Comparison of ENCODE assay signal across 9 cellular contexts in the genomic region with DNA sequence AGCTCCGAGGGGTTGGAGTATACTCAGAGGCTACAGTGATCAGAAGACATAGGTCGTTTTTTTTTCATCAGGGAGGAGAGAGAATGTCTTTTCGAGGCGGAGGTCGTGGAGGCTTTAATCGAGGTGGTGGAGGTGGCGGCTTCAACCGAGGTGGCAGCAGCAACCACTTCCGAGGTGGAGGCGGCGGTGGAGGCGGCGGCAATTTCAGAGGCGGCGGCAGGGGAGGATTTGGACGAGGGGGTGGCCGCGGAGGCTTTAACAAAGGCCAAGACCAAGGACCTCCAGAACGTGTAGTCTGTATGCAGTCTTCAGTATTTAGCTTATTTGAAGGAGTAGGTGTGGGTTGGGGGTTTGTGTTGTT. TPM values are rescaled to one million over a fixed set of nuclear protein-coding genes. Genes with fewer than 3 reads are reported as not detected.
DNase-seq lines count a peak whose midpoint lies in the region; ATAC-seq and TF ChIP-seq lines count a peak whose summit lies in the region.
"Had no signal": no experiment of that assay in that cellular context is flagged by ENCODE, and none has a peak within 500 bp of the region (broad histone marks: within the 10 kb centered on the region; RNA-seq: fewer than 3 reads in every experiment).

No MANE protein-coding gene starts in this region.

- CTCF ChIA-PET in AG04450 (lab: Charles Lee) = interaction anchor here (0.5 to 2.5 kb wide), 4 partner anchors 11 to 1225 kb away, joined by 3 to 17 read pairs (median 5); partner anchors contain the start of gene RRH

- DNase-seq in AG04450 (ENCODE audit: low read depth, low spot score) (no peak), NB4 (ENCODE audit: low read depth) (peak; percentile 45), hepatocyte (ENCODE audit: low spot score) (peak; percentile 11), NCI-H1417 (lab: John Stamatoyannopoulos, UW) (no peak), HuH-7.5 (ENCODE audit: low spot score) (no peak)
- peak; percentile 30 for DNase-seq in activated effector memory CD4-positive, alpha-beta T cell treated with Interleukin-2 at 50 U/mL for 16 hours
- peak; percentile 14 to 34 (median 21) for DNase-seq in stimulated activated CD4-positive, alpha-beta T cell treated with anti-CD3 and anti-CD28 coated beads, Interleukin-12 subunit alpha, Interleukin-12 subunit beta, amount 100 ng/mL, for 48 hours (ENCODE audit: low read depth in 2 of 3, low spot score in 1 of 3)

- H3K9me2 ChIP-seq in hepatocyte (replicated peaks; ENCODE audit: insufficient read depth) = no peaks in the 10 kb centered on the region

- no peak for ATAC-seq in HG02623 (IDR thresholded peaks at IDR 0.05; ENCODE audit: unreplicated experiment)

- no peaks in the 10 kb centered on the region for H3K36me3 ChIP-seq in hepatocyte (replicated peaks; ENCODE audit: insufficient read depth, low read depth)

- peaks cover 4% of the 10 kb centered on the region for H4K20me1 ChIP-seq in hepatocyte (ENCODE audit: insufficient read depth, poor library complexity, severe bottlenecking)

- H3K27me3 ChIP-seq in AG04450 (ENCODE audit: control insufficient read depth, insufficient read depth, low read length) (no peaks in the 10 kb centered on the region), hepatocyte (no peaks in the 10 kb centered on the region)

- H3K4me3 ChIP-seq in AG04450 (ENCODE audit: low read depth, low read length) (peak overlapping the region; percentile 96), NB4 (ENCODE audit: low read depth, low read length) (peak overlapping the region; percentile 85), hepatocyte (peak overlapping the region; percentile 41)

- H3K4me1 ChIP-seq in hepatocyte (ENCODE audit: insufficient read depth) = peaks cover 11% of the 10 kb centered on the region

- H3K9me3 ChIP-seq in AG04450 (ENCODE audit: control insufficient read depth, insufficient read depth, low read length) (peaks cover 4% of the 10 kb centered on the region; the same call in 1 of the 2 replicates), hepatocyte (ENCODE audit: low read depth) (no peaks in the 10 kb centered on the region)

- peaks cover 40% of the 10 kb centered on the region for H3K79me2 ChIP-seq in hepatocyte

- TF ChIP-seq CTCF in AG04450 (IDR thresholded peaks at IDR 0.05; ENCODE audit: low read depth, low read length) (no peak), NB4 (IDR thresholded peaks at IDR 0.05; ENCODE audit: low read depth, low read length) (no peak), hepatocyte (IDR thresholded peaks at IDR 0.05; ENCODE audit: poor library complexity) (no peak)

- POLR2A ChIA-PET in AG04450 (lab: Yijun Ruan, JAX) = no interaction called here

- TF ChIP-seq POLR2A in NB4 (IDR thresholded peaks at IDR 0.05; ENCODE audit: extremely low read depth, insufficient read length) = no peak

- H3K27ac ChIP-seq in AG04450 (ENCODE audit: low read depth, low read length) (peak overlapping the region; percentile 69), hepatocyte (peak overlapping the region; percentile 94)

- peak overlapping the region; percentile 66 for H2AFZ ChIP-seq in hepatocyte

- WGBS in hepatocyte (ENCODE audit: low lambda C conversion rate, missing lambda C conversion rate) = under 1% methylated on average over 19 of the region's 19 CpGs

- peak overlapping the region; percentile 80 for H3K4me2 ChIP-seq in hepatocyte

RNA-seq across cellular contexts. Expression of gene GAR1, which starts 0.5 kb away (rescaled TPM):
- polyA plus RNA-seq in AG04450 (2011; rRNA removed) = 18.3 and 23.7 TPM in 2 replicates
- polyA minus RNA-seq in AG04450 (2011; rRNA and poly(A)+ RNA removed) = 2.2 and 3.2 TPM in 2 replicates
- total RNA-seq in hepatocyte = 7.5 and 10.2 TPM in 2 replicates
- 30.2 and 39.8 TPM in 2 replicates for polyA plus RNA-seq in hepatocyte

RNA-seq across cellular contexts. Expression of gene RRH, which starts 11.7 kb away (rescaled TPM):
- 0.07 and 0.15 TPM in 2 replicates for polyA plus RNA-seq in AG04450 (2011; rRNA removed)
- not detected in 2 replicates for polyA minus RNA-seq in AG04450 (2011; rRNA and poly(A)+ RNA removed)
- total RNA-seq in hepatocyte = not detected in 2 replicates
- polyA plus RNA-seq in hepatocyte = not detected in 2 replicates

RNA-seq across cellular contexts. Expression of gene CFI, which starts 14.3 kb away (rescaled TPM):
- polyA plus RNA-seq in AG04450 (2011; rRNA removed) = 0.46 and 0.53 TPM in 2 replicates
- polyA minus RNA-seq in AG04450 (2011; rRNA and poly(A)+ RNA removed) = 0.30 TPM in 1 of 2 replicates, not detected in the other
- total RNA-seq in hepatocyte = 162 and 163 TPM in 2 replicates
- polyA plus RNA-seq in hepatocyte = 108 and 112 TPM in 2 replicates

RNA-seq across cellular contexts. Expression of gene LRIT3, which starts 31.8 kb away (rescaled TPM):
- polyA plus RNA-seq in AG04450 (2011; rRNA removed) (not detected in 2 replicates), hepatocyte (not detected in 2 replicates)
- polyA minus RNA-seq in AG04450 (2011; rRNA and poly(A)+ RNA removed) = not detected in 2 replicates
- 0.13 and 0.24 TPM in 2 replicates for total RNA-seq in hepatocyte
- total RNA-seq: pulmonary artery endothelial cell had no signal

Comparison
In these comparisons a context has a peak if more than half of its experiments do, and no peak if none do; other contexts are left out.
1. DNase-seq: peak in NB4 (single experiment), activated effector memory CD4-positive, alpha-beta T cell treated with Interleukin-2 at 50 U/mL for 16 hours (single experiment), hepatocyte (single experiment) and stimulated activated CD4-positive, alpha-beta T cell treated with anti-CD3 and anti-CD28 coated beads, Interleukin-12 subunit alpha, Interleukin-12 subunit beta, amount 100 ng/mL, for 48 hours (3 of 3); none in AG04450 (single experiment), NCI-H1417 (0 of 3) and HuH-7.5 (single experiment).
2. H3K4me3 ChIP-seq: peak in every context shown above with its lines; median percentile 96 in AG04450; 85 in NB4; 41 in hepatocyte.
3. RNA of gene CFI, which starts 14.3 kb away (polyA plus RNA-seq): 108 to 112 TPM in hepatocyte; 0.46 to 0.53 TPM in AG04450; every median in the first group is over 10 times any median in the second.